9 cellular contexts compared by ENCODE assay signal in genomic region chr2:70785137-70785911, GRCh38. TPM values are rescaled to one million over a fixed set of nuclear protein-coding genes. Genes with fewer than 3 reads are reported as not detected.
DNase-seq lines count a peak whose midpoint lies in the region; FAIRE-seq and TF ChIP-seq lines count a peak whose summit lies in the region.
"Had no signal": no experiment of that assay in that cellular context is flagged by ENCODE, and none has a peak within 500 bp of the region (broad histone marks: within the 10 kb centered on the region; RNA-seq: fewer than 3 reads in every experiment).

No MANE protein-coding gene starts in this region.

- H3K79me2 ChIP-seq in OCI-LY3 (ENCODE audit: low read length), result no peaks in the 10 kb centered on the region
- H3K79me2 ChIP-seq in astrocyte (ENCODE audit: insufficient read depth, low read length), result no peaks in the 10 kb centered on the region

- no peak for FAIRE-seq in D721Med (lab: Jason Lieb, UNC)
- FAIRE-seq in astrocyte (lab: Jason Lieb, UNC), result no peak
- FAIRE-seq: islet of Langerhans had no signal

- H3K27ac Mint-ChIP-seq in HFFc6, result no peak overlapping the region
- no peak overlapping the region for H3K27ac Mint-ChIP-seq in astrocyte (ENCODE audit: unreplicated experiment)

- no peak for DNase-seq in D721Med (ENCODE audit: insufficient read length, low spot score)
- DNase-seq in HFFc6, result peak; percentile 22
- peak; percentile 16 for DNase-seq in astrocyte (ENCODE audit: low read depth)
- DNase-seq in medulla oblongata (ENCODE audit: extremely low spot score), result peak; percentile 68
- DNase-seq in esophagus squamous epithelium (lab: John Stamatoyannopoulos, UW), result no peak
- DNase-seq in ureter (ENCODE audit: low spot score), result no peak
- no peak for DNase-seq in occipital lobe (lab: John Stamatoyannopoulos, UW)

- intact Hi-C loops in esophagus squamous epithelium (cut with DNase I), result no loop called here

- no peaks in the 10 kb centered on the region for H3K36me3 Mint-ChIP-seq in HFFc6 (ENCODE audit: low read depth)
- H3K36me3 Mint-ChIP-seq in astrocyte (ENCODE audit: low read depth, unreplicated experiment), result no peaks in the 10 kb centered on the region

- H3K36me3 ChIP-seq in OCI-LY3 (replicated peaks; ENCODE audit: low read depth, low read length) (no peaks in the 10 kb centered on the region), astrocyte (ENCODE audit: insufficient read depth, low read length) (no peaks in the 10 kb centered on the region), esophagus squamous epithelium (no peaks in the 10 kb centered on the region)

- TF ChIP-seq POLR2A in esophagus squamous epithelium (IDR thresholded peaks at IDR 0.05), result no peak

- WGBS in esophagus squamous epithelium, 2 donors, result 12 to 17% methylated on average over 7 of the region's 7 CpGs

- TF ChIP-seq CTCF in D721Med (IDR thresholded peaks at IDR 0.05; ENCODE audit: insufficient read depth, missing control alignments) (peak; percentile 37), HFFc6 (IDR thresholded peaks at IDR 0.05) (peak; percentile 72), OCI-LY3 (IDR thresholded peaks at IDR 0.05; ENCODE audit: low read depth, low read length) (peak; percentile 85), astrocyte (IDR thresholded peaks at IDR 0.05; ENCODE audit: insufficient read depth, low read depth, low read length) (peak; percentile 33), esophagus squamous epithelium (IDR thresholded peaks at IDR 0.05) (peak in 3 of 6 experiments; percentile 15 to 51 (median 28))

- H3K9me3 Mint-ChIP-seq in HFFc6 (no peaks in the 10 kb centered on the region), astrocyte (ENCODE audit: unreplicated experiment) (no peaks in the 10 kb centered on the region)

- H3K27me3 ChIP-seq in OCI-LY3 (ENCODE audit: low read depth, low read length) (peaks cover 11% of the 10 kb centered on the region), astrocyte (ENCODE audit: insufficient read depth, low read length) (peaks cover 32% of the 10 kb centered on the region), esophagus squamous epithelium (peaks cover 0 to 48% (median 5%) of the 10 kb centered on the region in 4 donors)

- H3K9me3 ChIP-seq in OCI-LY3 (ENCODE audit: insufficient read depth, low read length), result no peaks in the 10 kb centered on the region
- H3K9me3 ChIP-seq in astrocyte (ENCODE audit: insufficient read depth, low read depth, low read length), result no peaks in the 10 kb centered on the region
- no peaks in the 10 kb centered on the region for H3K9me3 ChIP-seq in esophagus squamous epithelium

- H4K20me1 ChIP-seq in OCI-LY3 (ENCODE audit: insufficient read depth, low read length), result no peaks in the 10 kb centered on the region
- no peaks in the 10 kb centered on the region for H4K20me1 ChIP-seq in astrocyte (ENCODE audit: insufficient read depth, low read length)

- H3K27ac ChIP-seq in OCI-LY3 (ENCODE audit: low read length) (no peak overlapping the region), astrocyte (ENCODE audit: low read depth, low read length) (no peak overlapping the region), esophagus squamous epithelium (no peak overlapping the region)

- H3K4me3 Mint-ChIP-seq in HFFc6, result no peak overlapping the region
- H3K4me3 Mint-ChIP-seq in astrocyte (ENCODE audit: unreplicated experiment), result no peak overlapping the region

- H3K4me3 ChIP-seq in OCI-LY3 (ENCODE audit: low read length), result no peak overlapping the region
- no peak overlapping the region for H3K4me3 ChIP-seq in astrocyte (ENCODE audit: insufficient read depth, low read depth, low read length)
- H3K4me3 ChIP-seq in esophagus squamous epithelium, result no peak overlapping the region

- H3K9ac ChIP-seq in OCI-LY3 (ENCODE audit: low read length), result no peak overlapping the region
- H3K9ac ChIP-seq in astrocyte (ENCODE audit: low read length), result no peak overlapping the region

- 0 out of 2 replicates have a peak overlapping the region, but pooled peaks have one; percentile 29 for H2AFZ ChIP-seq in OCI-LY3 (ENCODE audit: low read depth, low read length)
- H2AFZ ChIP-seq in astrocyte (ENCODE audit: low read depth, low read length), result no peak overlapping the region

- peaks cover 15% of the 10 kb centered on the region for H3K4me1 Mint-ChIP-seq in HFFc6 (ENCODE audit: low read depth)
- peaks cover 6% of the 10 kb centered on the region for H3K4me1 Mint-ChIP-seq in astrocyte (ENCODE audit: low read depth, unreplicated experiment)

- no peak overlapping the region for H3K4me2 ChIP-seq in OCI-LY3 (ENCODE audit: low read length)
- H3K4me2 ChIP-seq in astrocyte (ENCODE audit: low read length), result no peak overlapping the region

- H3K4me1 ChIP-seq in OCI-LY3 (ENCODE audit: low read length), result no peaks in the 10 kb centered on the region
- no peaks in the 10 kb centered on the region for H3K4me1 ChIP-seq in astrocyte (ENCODE audit: insufficient read depth, low read length)
- peaks cover 5 to 11% (median 7%) of the 10 kb centered on the region in 3 donors for H3K4me1 ChIP-seq in esophagus squamous epithelium

- H3K27me3 Mint-ChIP-seq in HFFc6 (ENCODE audit: insufficient read depth) (peaks cover 25% of the 10 kb centered on the region), astrocyte (ENCODE audit: low read depth, unreplicated experiment) (peaks cover 52% of the 10 kb centered on the region)

RNA-seq across cellular contexts. Expression of gene FIGLA, which starts 5.1 kb away (rescaled TPM):
- not detected for total RNA-seq in HFFc6 (2021; fragmentation: NEBNext Ultra II Directional; extraction: Animal tissue kit (Norgen Biotek cat#: 25700))
- total RNA-seq in astrocyte (not detected in 2 replicates), esophagus squamous epithelium (not detected), ureter (not detected), occipital lobe (not detected)

RNA-seq across cellular contexts. Expression of gene ADD2, which starts 17.3 kb away (rescaled TPM):
- total RNA-seq in HFFc6 (2021; fragmentation: NEBNext Ultra II Directional; extraction: Animal tissue kit (Norgen Biotek cat#: 25700)), result not detected
- total RNA-seq in astrocyte, result 4.8 TPM in 2 replicates
- total RNA-seq in esophagus squamous epithelium, result 1 to 10 TPM in 2 of 4 donors, under 1 TPM in 2; 0.42 to 2.4 (median 1.3) TPM
- 2.1 TPM for total RNA-seq in ureter
- 435 TPM for total RNA-seq in occipital lobe

RNA-seq across cellular contexts. Expression of gene CLEC4F, which starts 35.1 kb away (rescaled TPM):
- not detected for total RNA-seq in HFFc6 (2021; fragmentation: NEBNext Ultra II Directional; extraction: Animal tissue kit (Norgen Biotek cat#: 25700))
- total RNA-seq in astrocyte (not detected in 2 replicates), esophagus squamous epithelium (under 1 TPM in 1 of 4 donors, not detected in 3; 0.15 TPM), ureter (1.2 TPM), occipital lobe (not detected)

RNA-seq across cellular contexts. Expression of gene CD207, which starts 50.3 kb away (rescaled TPM):
- not detected for total RNA-seq in HFFc6 (2021; fragmentation: NEBNext Ultra II Directional; extraction: Animal tissue kit (Norgen Biotek cat#: 25700))
- total RNA-seq in astrocyte, result not detected in 2 replicates
- total RNA-seq in esophagus squamous epithelium, result 1 to 10 TPM in 2 of 4 donors, under 1 TPM in 1, not detected in 1; 0.35 to 2.5 (median 1.1) TPM
- total RNA-seq in ureter, result 1.3 TPM
- not detected for total RNA-seq in occipital lobe

Comparison
In these comparisons a context has a peak if more than half of its experiments do, and no peak if none do; other contexts are left out.
1. DNase-seq: peak in HFFc6 (single experiment), astrocyte (single experiment) and medulla oblongata (single experiment); none in D721Med (single experiment), esophagus squamous epithelium (single experiment), ureter (single experiment) and occipital lobe (single experiment).
2. RNA of gene ADD2, which starts 17.3 kb away (total RNA-seq): 435 TPM in occipital lobe (single experiment); 4.8 TPM in astrocyte, 2.1 TPM in ureter (single experiment), 0.42 to 2.4 TPM in esophagus squamous epithelium and not detected in HFFc6; every median in the first group is over 10 times any median in the second.